In the genomic region with DNA sequence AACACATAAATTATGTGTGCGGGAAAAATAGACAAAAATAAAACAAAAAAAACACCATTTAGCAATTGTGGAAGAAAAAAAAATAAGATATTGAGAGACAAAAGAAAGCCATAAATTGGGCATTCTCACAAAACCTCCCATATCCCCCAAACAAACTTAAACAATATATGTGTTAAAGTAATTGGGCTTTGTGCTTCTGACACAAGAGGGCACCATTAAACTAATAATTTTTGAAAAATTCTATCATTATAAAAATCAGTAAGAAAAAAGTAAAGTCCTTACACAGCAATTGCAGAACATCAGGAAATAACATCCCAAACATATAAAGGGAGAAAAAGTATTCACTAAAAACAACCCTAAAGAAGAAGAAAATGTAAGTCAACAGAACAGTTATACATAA, we compare ENCODE assay signal across 14 cellular contexts.
DNase-seq lines count a peak whose midpoint lies in the region; ATAC-seq, FAIRE-seq and TF ChIP-seq lines count a peak whose summit lies in the region.
"Had no signal": no experiment of that assay in that cellular context is flagged by ENCODE, and none has a peak within 500 bp of the region (broad histone marks: within the 10 kb centered on the region; RNA-seq: fewer than 3 reads in every experiment).

No MANE protein-coding gene starts in this region.

- no peak overlapping the region for H3K27ac ChIP-seq in RWPE2 (ENCODE audit: poor library complexity, severe bottlenecking)
- H3K27ac ChIP-seq: tibial artery had no signal

- no peaks in the 10 kb centered on the region for H3K36me3 ChIP-seq in RWPE2 (ENCODE audit: low read depth)
- H3K36me3 ChIP-seq: tibial artery had no signal

- FAIRE-seq in G401.6 (lab: Jason Lieb, UNC): peak; percentile 60

- DNase-seq in Kasumi-1 (lab: John Stamatoyannopoulos, UW) (peak; percentile 32 to 51), RWPE2 (ENCODE audit: low spot score) (no peak), left kidney (ENCODE audit: low read depth, low spot score) (peak; percentile 12), MV-4-11 (lab: John Stamatoyannopoulos, UW) (no peak), NCI-H2107 (lab: John Stamatoyannopoulos, UW) (no peak), ureter (ENCODE audit: low spot score) (no peak)
- DNase-seq in activated effector memory CD4-positive, alpha-beta T cell treated with Interleukin-2 at 50 U/mL for 16 hours: no peak
- DNase-seq: activated CD4-positive, alpha-beta T cell treated with anti-CD3 and anti-CD28 coated beads, Interleukin-2, amount 50 U/mL, for 48 hours; CD8-positive, alpha-beta T cell; erythroblast; occipital lobe; T-helper 17 cell; tibial artery had no signal

- no peaks in the 10 kb centered on the region for H3K4me1 ChIP-seq in RWPE2 (ENCODE audit: insufficient read depth, poor library complexity, severe bottlenecking)
- H3K4me1 ChIP-seq: tibial artery had no signal

- H3K27me3 ChIP-seq in RWPE2 (ENCODE audit: insufficient read depth, poor library complexity, severe bottlenecking): no peaks in the 10 kb centered on the region
- H3K27me3 ChIP-seq: tibial artery had no signal

- no peak overlapping the region for H3K4me3 ChIP-seq in RWPE2 (ENCODE audit: severe bottlenecking)
- H3K4me3 ChIP-seq: tibial artery had no signal

- H3K9me3 ChIP-seq in RWPE2 (ENCODE audit: severe bottlenecking): no peaks in the 10 kb centered on the region
- H3K9me3 ChIP-seq: tibial artery had no signal

- TF ChIP-seq CTCF in RWPE2 (IDR thresholded peaks at IDR 0.05; ENCODE audit: poor library complexity, severe bottlenecking): peak; percentile 32

- no peak for ATAC-seq in RWPE2 (ENCODE audit: low read depth)
- ATAC-seq: CD8-positive, alpha-beta T cell; T-helper 17 cell had no signal

Comparison
In these comparisons a context has a peak if more than half of its experiments do, and no peak if none do; other contexts are left out.
1. DNase-seq: peak in Kasumi-1 (2 of 2) and left kidney (single experiment); none in RWPE2 (single experiment), MV-4-11 (single experiment), NCI-H2107 (single experiment), activated effector memory CD4-positive, alpha-beta T cell treated with Interleukin-2 at 50 U/mL for 16 hours (single experiment) and ureter (single experiment).